8 cellular contexts compared by ENCODE assay signal in the genomic region with DNA sequence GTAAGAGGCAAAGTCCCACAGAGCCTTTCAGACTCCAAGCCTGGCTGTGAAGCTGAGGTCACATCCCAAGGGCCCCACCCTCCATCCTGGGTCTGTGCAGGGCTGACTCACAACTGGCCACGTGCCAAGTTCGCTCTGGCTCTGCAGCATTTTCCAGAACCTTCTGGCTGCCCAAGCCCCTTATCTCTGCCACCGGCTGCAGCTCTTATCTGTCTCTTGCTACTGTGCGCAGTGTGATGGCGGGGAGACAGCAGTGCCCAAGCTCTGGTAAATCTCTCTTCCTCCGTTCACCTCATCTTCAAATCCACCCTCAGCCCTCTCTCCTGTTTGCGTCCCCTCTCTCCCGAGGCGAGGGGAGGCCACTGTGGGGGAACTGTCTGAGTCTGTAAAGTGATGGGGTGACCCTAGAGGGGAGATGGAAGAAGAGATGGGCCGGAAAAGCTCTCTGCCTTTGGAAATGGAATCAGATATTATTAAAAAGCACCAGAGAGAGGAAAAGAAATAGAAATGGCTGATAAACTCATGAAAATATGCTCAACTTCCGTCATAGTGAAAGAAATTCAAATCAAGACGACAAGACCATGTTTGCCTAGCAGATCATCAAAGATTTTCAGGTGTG.
DNase-seq lines count a peak whose midpoint lies in the region; ATAC-seq and TF ChIP-seq lines count a peak whose summit lies in the region.

No MANE protein-coding gene starts in this region.

- no peak for TF ChIP-seq RAD21 in Ishikawa (IDR thresholded peaks at IDR 0.05; ENCODE audit: low read depth)

- H2AFZ ChIP-seq in Karpas-422 (ENCODE audit: low read length) = no peak overlapping the region

- no peaks in the 10 kb centered on the region for H3K79me2 ChIP-seq in mesendoderm (ENCODE audit: control insufficient read depth, insufficient read depth, low read length)
- H3K79me2 ChIP-seq in Karpas-422 (ENCODE audit: low read length) = no peaks in the 10 kb centered on the region

- H2BK120ac ChIP-seq in mesendoderm (ENCODE audit: low read depth, low read length) = no peak overlapping the region

- ATAC-seq in GM19324 (IDR thresholded peaks at IDR 0.05; ENCODE audit: low FRiP score, unreplicated experiment) (no peak), HG02678 (IDR thresholded peaks at IDR 0.05; ENCODE audit: unreplicated experiment) (no peak)

- H3K4ac ChIP-seq in mesendoderm (ENCODE audit: low read depth, low read length) = no peak overlapping the region

- H3K27ac ChIP-seq in mesendoderm (ENCODE audit: low read depth, low read length) (no peak overlapping the region), Karpas-422 (ENCODE audit: low read length) (no peak overlapping the region)

- TF ChIP-seq EP300 in Ishikawa (IDR thresholded peaks at IDR 0.05; ENCODE audit: borderline replicate concordance) = no peak

- H2BK15ac ChIP-seq in mesendoderm (replicated peaks; ENCODE audit: low read depth) = no peak overlapping the region

- no peak overlapping the region for H4K8ac ChIP-seq in mesendoderm (ENCODE audit: low read depth, low read length)

- H3K4me3 ChIP-seq in astrocyte of the spinal cord (ENCODE audit: low read depth, low read length) (no peak overlapping the region), mesendoderm (ENCODE audit: low read length) (no peak overlapping the region), Karpas-422 (ENCODE audit: low read length) (no peak overlapping the region)

- no peaks in the 10 kb centered on the region for H3K9me2 ChIP-seq in Karpas-422 (replicated peaks; ENCODE audit: insufficient read depth, low read length)

- no peak overlapping the region for H2AK5ac ChIP-seq in mesendoderm (ENCODE audit: low read length)

- H3K18ac ChIP-seq in mesendoderm (ENCODE audit: low read length) = no peak overlapping the region

- H3K4me2 ChIP-seq in mesendoderm (ENCODE audit: low read length) (no peak overlapping the region), Karpas-422 (ENCODE audit: low read depth, low read length, poor library complexity, severe bottlenecking) (no peak overlapping the region)

- no peak for TF ChIP-seq CTCF in astrocyte of the spinal cord (IDR thresholded peaks at IDR 0.05; ENCODE audit: low read depth, low read length)

- H3K9me3 ChIP-seq in Karpas-422 (ENCODE audit: low read length) = no peaks in the 10 kb centered on the region

- no peak overlapping the region for H3K23ac ChIP-seq in mesendoderm (ENCODE audit: low read length)

- H2BK5ac ChIP-seq in mesendoderm (ENCODE audit: low read length) = no peak overlapping the region

- H4K20me1 ChIP-seq in Karpas-422 (ENCODE audit: insufficient read depth, low read depth, low read length) = no peaks in the 10 kb centered on the region

- no peaks in the 10 kb centered on the region for H3K27me3 ChIP-seq in mesendoderm (ENCODE audit: insufficient read depth, low read length, poor library complexity)
- H3K27me3 ChIP-seq in Karpas-422 (ENCODE audit: low read length) = no peaks in the 10 kb centered on the region

- H3K79me1 ChIP-seq in mesendoderm (ENCODE audit: low read length) = no peaks in the 10 kb centered on the region

- peak; percentile 26 for DNase-seq in CD1c-positive myeloid dendritic cell (ENCODE audit: extremely low spot score)
- peak; percentile 43 for DNase-seq in astrocyte of the spinal cord (ENCODE audit: low read depth, low spot score)
- DNase-seq in mesendoderm = peak; percentile 69
- no peak for DNase-seq in Karpas-422
- no peak for DNase-seq in GOT3 (lab: John Stamatoyannopoulos, UW)

- in situ Hi-C loops in astrocyte of the spinal cord (cut with HindIII; ENCODE audit: low sequenced_read_pairs) = no loop called here

- H3K9ac ChIP-seq in mesendoderm (ENCODE audit: low read length) = no peak overlapping the region
- no peak overlapping the region for H3K9ac ChIP-seq in Karpas-422 (ENCODE audit: low read length)

- H3K56ac ChIP-seq in mesendoderm (ENCODE audit: low read length) = no peak overlapping the region

- H3K4me1 ChIP-seq in mesendoderm (ENCODE audit: control insufficient read depth, low read depth, low read length) (peaks cover 5% of the 10 kb centered on the region), Karpas-422 (ENCODE audit: low read length) (no peaks in the 10 kb centered on the region)

- peaks cover 2% of the 10 kb centered on the region for H3K36me3 ChIP-seq in mesendoderm (ENCODE audit: control insufficient read depth, insufficient read depth, low read length)
- no peaks in the 10 kb centered on the region for H3K36me3 ChIP-seq in Karpas-422 (ENCODE audit: insufficient read depth, low read length)

- WGBS in mesendoderm (ENCODE audit: extremely low coverage, insufficient coverage, low lambda C conversion rate) = no CpG with 5 or more reads among the region's 12 CpGs

- H4K5ac ChIP-seq in mesendoderm (ENCODE audit: low read length) = no peak overlapping the region

TF ChIP-seq in Ishikawa, 13 proteins besides CTCF, POLR2A, EP300 and RAD21:
- TF ChIP-seq TAF1 (IDR thresholded peaks at IDR 0.05; ENCODE audit: low read depth) (no peak), CREB1 (IDR thresholded peaks at IDR 0.05; ENCODE audit: low read depth) (no peak), NFIC (IDR thresholded peaks at IDR 0.05) (peak; percentile 77)
TF ChIP-seq in Ishikawa: peak in this region for 1.

Comparison
In these comparisons a context has a peak if more than half of its experiments do, and no peak if none do; other contexts are left out.
1. DNase-seq: peak in CD1c-positive myeloid dendritic cell (single experiment), astrocyte of the spinal cord (single experiment) and mesendoderm (single experiment); none in Karpas-422 (single experiment) and GOT3 (single experiment).